Comparison of ENCODE assay signal across 13 cellular contexts in the genomic region with DNA sequence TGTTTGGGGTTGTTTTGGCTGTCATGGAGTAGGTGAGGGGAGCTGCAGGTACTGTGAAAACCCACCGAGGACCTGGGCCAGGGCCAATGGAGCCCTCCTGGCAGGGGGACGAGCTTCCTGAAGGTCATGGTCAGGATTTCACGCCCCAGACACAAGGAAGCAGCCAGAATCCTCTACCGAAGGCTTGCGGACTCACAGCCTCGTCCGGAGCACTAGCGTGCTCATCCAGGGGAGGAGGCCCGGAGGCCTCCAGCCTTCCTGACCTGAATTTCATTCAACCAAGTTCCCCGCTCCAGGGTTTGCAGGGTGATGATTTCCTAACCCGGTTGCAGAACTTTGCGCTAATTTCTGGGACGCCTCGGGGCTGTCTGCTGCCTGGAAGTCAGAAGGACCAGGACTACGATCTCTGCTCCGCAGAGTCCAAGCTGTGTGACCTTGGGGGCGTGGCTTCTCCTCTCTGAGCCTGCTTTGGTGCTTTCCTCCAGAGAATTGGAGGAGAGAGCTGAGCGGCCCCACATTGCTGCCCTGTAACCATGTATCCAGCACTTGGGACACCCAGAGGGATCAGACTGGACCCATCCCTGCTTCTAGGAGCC. TPM values are rescaled to one million over a fixed set of nuclear protein-coding genes. Genes with fewer than 3 reads are reported as not detected.
"Had no signal": no experiment of that assay in that cellular context is flagged by ENCODE, and none has a peak within 500 bp of the region (broad histone marks: within the 10 kb centered on the region; RNA-seq: fewer than 3 reads in every experiment).

No MANE protein-coding gene starts in this region.

- DNase-seq: activated B cell treated with CpG ODN at 0.5 μM for 24 hours; activated CD4-positive, alpha-beta T cell treated with anti-CD3 and anti-CD28 coated beads for 48 hours; activated CD8-positive, alpha-beta memory T cell treated with anti-CD3 and anti-CD28 coated beads, Interleukin-2, amount 50 U/mL, for 48 hours; activated gamma-delta T cell treated with Interleukin-2 at 50 U/mL for 16 hours; activated naive CD8-positive, alpha-beta T cell treated with anti-CD3 and anti-CD28 coated beads for 36 hours; activated T-cell treated with anti-CD3 and anti-CD28 coated beads, Interleukin-2, amount 50 U/mL, for 72 hours; effector memory CD8-positive, alpha-beta T cell; small intestine; stimulated activated CD4-positive, alpha-beta T cell treated with anti-CD3 and anti-CD28 coated beads, Interleukin-4, amount 100 ng/mL, for 4 hours; SW 1271 had no signal

- ATAC-seq: activated T-cell treated with anti-CD3 and anti-CD28 coated beads, Interleukin-2, amount 50 U/mL, for 72 hours; effector memory CD8-positive, alpha-beta T cell; gastroesophageal sphincter had no signal

- H3K9me3 ChIP-seq: gastroesophageal sphincter, neutrophil had no signal

- H3K27ac ChIP-seq: epithelial cell of prostate, gastroesophageal sphincter, neutrophil had no signal

- H3K36me3 ChIP-seq: gastroesophageal sphincter, neutrophil had no signal

- H3K4me3 ChIP-seq: gastroesophageal sphincter had no signal

- H3K4me1 ChIP-seq: gastroesophageal sphincter had no signal

RNA-seq across cellular contexts. Expression of a gene that starts 56.2 kb away (rescaled TPM):
- total RNA-seq: activated B cell treated with CpG ODN at 0.5 μM for 24 hours; activated naive CD8-positive, alpha-beta T cell treated with anti-CD3 and anti-CD28 coated beads for 36 hours; activated T-cell treated with anti-CD3 and anti-CD28 coated beads, Interleukin-2, amount 50 U/mL, for 72 hours had no signal
